Comparison of ENCODE assay signal across 16 cellular contexts in genomic region chr13:52156724-52157251, GRCh38. TPM values are rescaled to one million over a fixed set of nuclear protein-coding genes. Genes with fewer than 3 reads are reported as not detected.
DNase-seq lines count a peak whose midpoint lies in the region; ATAC-seq and TF ChIP-seq lines count a peak whose summit lies in the region.
"Had no signal": no experiment of that assay in that cellular context is flagged by ENCODE, and none has a peak within 500 bp of the region (broad histone marks: within the 10 kb centered on the region; RNA-seq: fewer than 3 reads in every experiment).

No MANE protein-coding gene starts in this region.

- no peaks in the 10 kb centered on the region for H3K36me3 Mint-ChIP-seq in activated naive CD8-positive, alpha-beta T cell
- no peaks in the 10 kb centered on the region for H3K36me3 Mint-ChIP-seq in activated naive CD8-positive, alpha-beta T cell treated with anti-CD3 and anti-CD28 coated beads, Interleukin-2, amount 50 U/mL, for 24 hours (ENCODE audit: low read depth)
- H3K36me3 Mint-ChIP-seq in CD14-positive monocyte = peaks cover 16 to 30% of the 10 kb centered on the region in 2 donors

- intact Hi-C loops in CD14-positive monocyte (cut with micrococcal nuclease) = no loop called here

- peaks cover 23% of the 10 kb centered on the region for H3K4me1 Mint-ChIP-seq in activated naive CD8-positive, alpha-beta T cell (ENCODE audit: low read depth)
- peaks cover 18% of the 10 kb centered on the region for H3K4me1 Mint-ChIP-seq in activated naive CD8-positive, alpha-beta T cell treated with anti-CD3 and anti-CD28 coated beads, Interleukin-2, amount 50 U/mL, for 24 hours
- H3K4me1 Mint-ChIP-seq in CD14-positive monocyte = peaks cover 35% of the 10 kb centered on the region

- in situ Hi-C loops in astrocyte of the spinal cord (cut with HindIII; ENCODE audit: low sequenced_read_pairs) = no loop called here
- in situ Hi-C loops in ACHN (cut with HindIII; ENCODE audit: low pct_ligation_motif_present, low pct_unique_long_range_greater_than_20kb, low sequenced_read_pairs) = no loop called here

- H3K27me3 Mint-ChIP-seq in activated naive CD8-positive, alpha-beta T cell = peaks cover 4% of the 10 kb centered on the region
- H3K27me3 Mint-ChIP-seq in activated naive CD8-positive, alpha-beta T cell treated with anti-CD3 and anti-CD28 coated beads, Interleukin-2, amount 50 U/mL, for 24 hours = peaks cover 5% of the 10 kb centered on the region
- peaks cover 1 to 9% (median 7%) of the 10 kb centered on the region in 3 donors for H3K27me3 Mint-ChIP-seq in CD14-positive monocyte (ENCODE audit: low read depth in 3 of 3)

- no peaks in the 10 kb centered on the region for H3K9me3 Mint-ChIP-seq in activated naive CD8-positive, alpha-beta T cell (ENCODE audit: low read depth)
- no peaks in the 10 kb centered on the region for H3K9me3 Mint-ChIP-seq in activated naive CD8-positive, alpha-beta T cell treated with anti-CD3 and anti-CD28 coated beads, Interleukin-2, amount 50 U/mL, for 24 hours
- peaks cover 0 to 2% (median 0%) of the 10 kb centered on the region in 7 donors for H3K9me3 Mint-ChIP-seq in CD14-positive monocyte

- peak overlapping the region; percentile 27 for H3K4me3 Mint-ChIP-seq in activated naive CD8-positive, alpha-beta T cell
- H3K4me3 Mint-ChIP-seq in activated naive CD8-positive, alpha-beta T cell treated with anti-CD3 and anti-CD28 coated beads, Interleukin-2, amount 50 U/mL, for 24 hours = no peak overlapping the region
- no peak overlapping the region for H3K4me3 Mint-ChIP-seq in CD14-positive monocyte

- TF ChIP-seq CTCF in astrocyte of the spinal cord (IDR thresholded peaks at IDR 0.05; ENCODE audit: low read depth, low read length) (no peak), CD14-positive monocyte (IDR thresholded peaks at IDR 0.05) (no peak)

- no peak for ATAC-seq in activated naive CD8-positive, alpha-beta T cell treated with anti-CD3 and anti-CD28 coated beads, Interleukin-2, amount 50 U/mL, for 24 hours
- ATAC-seq in GM18867 (IDR thresholded peaks at IDR 0.05; ENCODE audit: unreplicated experiment) = no peak
- ATAC-seq: lower lobe of right lung had no signal

- no peak for DNase-seq in activated naive CD8-positive, alpha-beta T cell treated with anti-CD3 and anti-CD28 coated beads, Interleukin-2, amount 50 U/mL, for 24 hours
- DNase-seq in astrocyte of the spinal cord (ENCODE audit: low read depth, low spot score) = peak; percentile 42
- peak; percentile 14 to 17 for DNase-seq in lung microvascular endothelial cell (ENCODE audit: low read depth in 2 of 2)
- DNase-seq in SKM-1 (lab: John Stamatoyannopoulos, UW; ENCODE audit: unreplicated experiment) = no peak
- DNase-seq in CD14-positive monocyte (ENCODE audit: low spot score) = no peak
- DNase-seq in ACHN = no peak
- DNase-seq: activated naive CD4-positive, alpha-beta T cell; foreskin fibroblast; lower lobe of right lung; MM.1S; NCI-H2081; ovary; stimulated activated CD4-positive, alpha-beta T cell treated with anti-CD3 and anti-CD28 coated beads, Interleukin-12 subunit alpha, Interleukin-12 subunit beta, amount 100 ng/mL, for 4 hours; testis had no signal

- H3K27ac Mint-ChIP-seq in activated naive CD8-positive, alpha-beta T cell = no peak overlapping the region
- H3K27ac Mint-ChIP-seq in activated naive CD8-positive, alpha-beta T cell treated with anti-CD3 and anti-CD28 coated beads, Interleukin-2, amount 50 U/mL, for 24 hours = no peak overlapping the region
- H3K27ac Mint-ChIP-seq in CD14-positive monocyte = no peak overlapping the region

- no peak overlapping the region for H3K4me3 ChIP-seq in astrocyte of the spinal cord (ENCODE audit: low read depth, low read length)
- H3K4me3 ChIP-seq: lower lobe of right lung, ovary, testis had no signal

RNA-seq across cellular contexts. Expression of gene NEK3, which starts 2.6 kb away (rescaled TPM):
- 6.9 and 13.5 TPM in 2 replicates for total RNA-seq in lung microvascular endothelial cell
- polyA plus RNA-seq in CD14-positive monocyte = 1 to 10 TPM; 5.7 to 6.1 TPM

RNA-seq across cellular contexts. Expression of gene NEK5, which starts 27.9 kb away (rescaled TPM):
- total RNA-seq in lung microvascular endothelial cell = under 0.01 and 0.20 TPM in 2 replicates
- polyA plus RNA-seq in CD14-positive monocyte = under 1 TPM in 1 of 2 donors, not detected in 1; 0.07 TPM

Comparison
In these comparisons a context has a peak if more than half of its experiments do, and no peak if none do; other contexts are left out.
1. DNase-seq: peak in astrocyte of the spinal cord (single experiment) and lung microvascular endothelial cell (2 of 2); none in activated naive CD8-positive, alpha-beta T cell treated with anti-CD3 and anti-CD28 coated beads, Interleukin-2, amount 50 U/mL, for 24 hours (single experiment), SKM-1 (single experiment), CD14-positive monocyte (single experiment) and ACHN (single experiment).